9 cellular contexts compared by ENCODE assay signal in genomic region chr1:27418786-27419185, GRCh38. TPM values are rescaled to one million over a fixed set of nuclear protein-coding genes. Genes with fewer than 3 reads are reported as not detected.
DNase-seq lines count a peak whose midpoint lies in the region; ATAC-seq and TF ChIP-seq lines count a peak whose summit lies in the region.
"Had no signal": no experiment of that assay in that cellular context is flagged by ENCODE, and none has a peak within 500 bp of the region (broad histone marks: within the 10 kb centered on the region; RNA-seq: fewer than 3 reads in every experiment).

No MANE protein-coding gene starts in this region.

- H2AFZ ChIP-seq in mammary epithelial cell (ENCODE audit: low read depth, low read length), result no peak overlapping the region
- H2AFZ ChIP-seq in OCI-LY7 (ENCODE audit: low read length), result no peak overlapping the region

- H4K20me1 ChIP-seq in mammary epithelial cell (ENCODE audit: insufficient read depth, low read length) (no peaks in the 10 kb centered on the region), OCI-LY7 (ENCODE audit: insufficient read depth, low read length) (no peaks in the 10 kb centered on the region)

- no peaks in the 10 kb centered on the region for H3K27me3 ChIP-seq in CD4-positive, CD25-positive, alpha-beta regulatory T cell (ENCODE audit: control insufficient read depth, insufficient read depth, low read length)
- no peaks in the 10 kb centered on the region for H3K27me3 ChIP-seq in mammary epithelial cell (ENCODE audit: insufficient read depth, low read length)

- no peak for ATAC-seq in CD4-positive, CD25-positive, alpha-beta regulatory T cell (ENCODE audit: low read depth in 2 of 2)
- ATAC-seq in HG03439 (IDR thresholded peaks at IDR 0.05; ENCODE audit: unreplicated experiment), result peak; percentile 22
- no peak for ATAC-seq in naive thymus-derived CD8-positive, alpha-beta T cell
- no peak for ATAC-seq in GM18519 (IDR thresholded peaks at IDR 0.05; ENCODE audit: low FRiP score, unreplicated experiment)
- ATAC-seq: HCT116 had no signal

- H3K36me3 ChIP-seq in CD4-positive, CD25-positive, alpha-beta regulatory T cell (ENCODE audit: control insufficient read depth, insufficient read depth, low read length), result peaks cover 54% of the 10 kb centered on the region
- H3K36me3 ChIP-seq in mammary epithelial cell (ENCODE audit: insufficient read depth, low read length), result peaks cover 38% of the 10 kb centered on the region
- peaks cover 67% of the 10 kb centered on the region for H3K36me3 ChIP-seq in OCI-LY7 (ENCODE audit: insufficient read depth, low read length)

- CTCF ChIA-PET in mammary epithelial cell (lab: Charles Lee; ENCODE audit: low non-redundant PET) (interaction anchor here (0.7 kb wide), 1 partner anchor 246 kb away, joined by 9 read pairs; no protein-coding TSS in a partner anchor), OCI-LY7 (lab: Charles Lee; ENCODE audit: unreplicated experiment) (no interaction called here)

- H3K4me3 Mint-ChIP-seq in CD4-positive, CD25-positive, alpha-beta regulatory T cell, result peak overlapping the region in 1 of 4 donors; percentile 69
- no peak overlapping the region for H3K4me3 Mint-ChIP-seq in naive thymus-derived CD8-positive, alpha-beta T cell

- dilution Hi-C loops in mammary epithelial cell (cut with HindIII; ENCODE audit: low sequenced_read_pairs), result no loop called here

- peak overlapping the region; percentile 10 for H3K4me3 ChIP-seq in CD4-positive, CD25-positive, alpha-beta regulatory T cell (ENCODE audit: low read depth, low read length)
- H3K4me3 ChIP-seq in mammary epithelial cell (replicated peaks in 1 of 3; ENCODE audit: insufficient read depth in 1 of 3, low read depth in 2 of 3, low read length in 3 of 3) (no peak overlapping the region), OCI-LY7 (ENCODE audit: low read depth, low read length, poor library complexity, severe bottlenecking) (no peak overlapping the region)

- H3K9me2 ChIP-seq in OCI-LY7 (ENCODE audit: insufficient read depth, low read length), result no peaks in the 10 kb centered on the region

- no peaks in the 10 kb centered on the region for H3K27me3 Mint-ChIP-seq in CD4-positive, CD25-positive, alpha-beta regulatory T cell
- H3K27me3 Mint-ChIP-seq in naive thymus-derived CD8-positive, alpha-beta T cell, result no peaks in the 10 kb centered on the region

- H3K4me1 Mint-ChIP-seq in CD4-positive, CD25-positive, alpha-beta regulatory T cell, result peaks cover 27 to 66% (median 47%) of the 10 kb centered on the region in 4 donors
- H3K4me1 Mint-ChIP-seq in naive thymus-derived CD8-positive, alpha-beta T cell, result peaks cover 20 to 66% (median 48%) of the 10 kb centered on the region in 4 donors

- POLR2A ChIA-PET in naive thymus-derived CD8-positive, alpha-beta T cell (lab: Charles Lee), result no interaction called here
- POLR2A ChIA-PET in OCI-LY7 (lab: Charles Lee), result interaction anchor here (0.6 to 1.2 kb wide), 5 partner anchors 17 to 423 kb away, joined by 3 to 5 read pairs (median 3); no protein-coding TSS in a partner anchor

- H3K27ac Mint-ChIP-seq in CD4-positive, CD25-positive, alpha-beta regulatory T cell, result peak overlapping the region; percentile 88 to 91 (median 89)
- peak overlapping the region in 6 of 10 donors; percentile 2 to 81 (median 72) for H3K27ac Mint-ChIP-seq in naive thymus-derived CD8-positive, alpha-beta T cell

- H3K36me3 Mint-ChIP-seq in CD4-positive, CD25-positive, alpha-beta regulatory T cell, result peaks cover 40% of the 10 kb centered on the region
- H3K36me3 Mint-ChIP-seq in naive thymus-derived CD8-positive, alpha-beta T cell, result peaks cover 14 to 54% (median 18%) of the 10 kb centered on the region in 3 donors

- H3K9me3 ChIP-seq in CD4-positive, CD25-positive, alpha-beta regulatory T cell (ENCODE audit: control insufficient read depth in 2 of 2, low read length in 2 of 2), result no peaks in the 10 kb centered on the region
- H3K9me3 ChIP-seq in mammary epithelial cell (replicated peaks; ENCODE audit: insufficient read depth, low read length) (no peaks in the 10 kb centered on the region), OCI-LY7 (ENCODE audit: low read length) (no peaks in the 10 kb centered on the region)

- peak overlapping the region; percentile 48 for H3K9ac ChIP-seq in mammary epithelial cell (ENCODE audit: insufficient read depth, low read length)

- BruUV-seq in mammary epithelial cell (replicated peaks; lab: Mats Ljungman, UMichigan), result no TSS peak
- no TSS peak for BruUV-seq in OCI-LY7 (replicated peaks; lab: Mats Ljungman, UMichigan)

- TF ChIP-seq CTCF in mammary epithelial cell (conservative IDR thresholded peaks at IDR 0.05 in 1 of 2, IDR thresholded peaks at IDR 0.05 in 1 of 2; ENCODE audit: extremely low read depth in 1 of 2, insufficient read depth in 1 of 2, low read depth in 1 of 2, low read length in 2 of 2) (no peak), OCI-LY7 (conservative IDR thresholded peaks at IDR 0.05; ENCODE audit: low read length) (no peak)

- in situ Hi-C loops in mammary epithelial cell (cut with MboI; ENCODE audit: low sequenced_read_pairs in 2 of 2), result no loop called here

- 70% methylated on average over 3 of the region's 6 CpGs for WGBS in mammary epithelial cell (ENCODE audit: low coverage, missing lambda C conversion rate)

- H3K9me3 Mint-ChIP-seq in CD4-positive, CD25-positive, alpha-beta regulatory T cell, result no peaks in the 10 kb centered on the region
- H3K9me3 Mint-ChIP-seq in naive thymus-derived CD8-positive, alpha-beta T cell, result no peaks in the 10 kb centered on the region

- peak overlapping the region; percentile 49 for H3K27ac ChIP-seq in CD4-positive, CD25-positive, alpha-beta regulatory T cell (ENCODE audit: insufficient read depth, low read length, poor library complexity, severe bottlenecking)
- H3K27ac ChIP-seq in mammary epithelial cell (ENCODE audit: insufficient read depth, low read depth, low read length), result peak overlapping the region; percentile 72
- H3K27ac ChIP-seq in OCI-LY7 (ENCODE audit: low read depth, low read length, poor library complexity, severe bottlenecking), result no peak overlapping the region

- intact Hi-C loops in mammary epithelial cell (cut with micrococcal nuclease), result loop anchor here (5.0 kb wide), 2 partner anchors 124 to 244 kb away; no protein-coding TSS in a partner anchor
- intact Hi-C loops in OCI-LY7 (cut with micrococcal nuclease; ENCODE audit: unreplicated experiment), result loop anchor here (5.0 kb wide), 2 partner anchors 109 to 184 kb away; partner anchors contain the start of gene AHDC1

- no peak overlapping the region for H3K4me2 ChIP-seq in mammary epithelial cell (ENCODE audit: insufficient read depth, low read depth, low read length)
- H3K4me2 ChIP-seq in OCI-LY7 (ENCODE audit: low read length), result no peak overlapping the region; the same call in 1 of the 2 replicates

- H3K4me1 ChIP-seq in CD4-positive, CD25-positive, alpha-beta regulatory T cell (ENCODE audit: control insufficient read depth, insufficient read depth, low read length, poor library complexity, severe bottlenecking), result peaks cover 35% of the 10 kb centered on the region
- H3K4me1 ChIP-seq in mammary epithelial cell (ENCODE audit: insufficient read depth, low read length) (peaks cover 40% of the 10 kb centered on the region), OCI-LY7 (ENCODE audit: insufficient read depth, low read length, poor library complexity, severe bottlenecking) (peaks cover 34% of the 10 kb centered on the region)

- peaks cover 70% of the 10 kb centered on the region for H3K79me2 ChIP-seq in mammary epithelial cell (ENCODE audit: insufficient read depth, low read length)
- H3K79me2 ChIP-seq in OCI-LY7 (ENCODE audit: insufficient read depth, low read depth, low read length), result peaks cover 8% of the 10 kb centered on the region; the same call in 1 of the 2 replicates

- DNase-seq in CD4-positive, CD25-positive, alpha-beta regulatory T cell, result no peak
- DNase-seq in mammary epithelial cell (no peak), SIG-M5 treated with dmso at 0.1 percent for 504 hours (lab: John Stamatoyannopoulos, UW; ENCODE audit: unreplicated experiment) (no peak), OCI-LY7 (ENCODE audit: low spot score) (no peak), islet precursor cell (no peak)
- DNase-seq in naive thymus-derived CD8-positive, alpha-beta T cell, result no peak

RNA-seq across cellular contexts. Expression of gene GPR3, which starts 26.4 kb away (rescaled TPM):
- total RNA-seq in CD4-positive, CD25-positive, alpha-beta regulatory T cell, result 0.47 TPM
- polyA plus RNA-seq in CD4-positive, CD25-positive, alpha-beta regulatory T cell, result under 1 TPM in 2 of 4 donors, not detected in 2; 0.07 to 0.21 TPM
- 1 to 10 TPM in 1 of 2 donors, under 1 TPM in 1; 0.50 to 2.3 TPM for total RNA-seq in mammary epithelial cell
- polyA plus RNA-seq in mammary epithelial cell, result 3.1 TPM
- not detected for polyA minus RNA-seq in mammary epithelial cell
- total RNA-seq in naive thymus-derived CD8-positive, alpha-beta T cell, result not detected
- under 1 TPM in 2 of 3 donors, not detected in 1; 0.10 to 0.28 TPM for polyA plus RNA-seq in naive thymus-derived CD8-positive, alpha-beta T cell
- 0.21 and 0.32 TPM in 2 replicates for total RNA-seq in OCI-LY7 (2014; rRNA removed; shearing (Covaris generic))
- total RNA-seq in OCI-LY7 (2022), result 0.22 and 0.25 TPM in 2 replicates

RNA-seq across cellular contexts. Expression of gene CD164L2, which starts 35.7 kb away (rescaled TPM):
- not detected for total RNA-seq in CD4-positive, CD25-positive, alpha-beta regulatory T cell
- not detected for polyA plus RNA-seq in CD4-positive, CD25-positive, alpha-beta regulatory T cell
- total RNA-seq in mammary epithelial cell, result 1 to 10 TPM; 1.7 to 2.7 TPM
- polyA plus RNA-seq in mammary epithelial cell, result 1.4 TPM
- polyA minus RNA-seq in mammary epithelial cell, result 8.2 TPM
- not detected for total RNA-seq in naive thymus-derived CD8-positive, alpha-beta T cell
- under 1 TPM in 1 of 3 donors, not detected in 2; 0.17 TPM for polyA plus RNA-seq in naive thymus-derived CD8-positive, alpha-beta T cell
- total RNA-seq in OCI-LY7 (2014; rRNA removed; shearing (Covaris generic)), result 0.13 TPM in 1 of 2 replicates, not detected in the other
- not detected in 2 replicates for total RNA-seq in OCI-LY7 (2022)

RNA-seq across cellular contexts. Expression of gene FCN3, which starts 44.2 kb away (rescaled TPM):
- not detected for total RNA-seq in CD4-positive, CD25-positive, alpha-beta regulatory T cell
- polyA plus RNA-seq in CD4-positive, CD25-positive, alpha-beta regulatory T cell, result not detected
- total RNA-seq in mammary epithelial cell (not detected), OCI-LY7 (2022) (not detected in 2 replicates)
- not detected for polyA plus RNA-seq in mammary epithelial cell
- not detected for polyA minus RNA-seq in mammary epithelial cell
- not detected for total RNA-seq in naive thymus-derived CD8-positive, alpha-beta T cell
- polyA plus RNA-seq in naive thymus-derived CD8-positive, alpha-beta T cell, result not detected
- total RNA-seq in OCI-LY7 (2014; rRNA removed; shearing (Covaris generic)), result not detected in 2 replicates

RNA-seq across cellular contexts. Expression of gene MAP3K6, which starts 52.0 kb away (rescaled TPM):
- total RNA-seq in CD4-positive, CD25-positive, alpha-beta regulatory T cell, result 4.5 TPM
- polyA plus RNA-seq in CD4-positive, CD25-positive, alpha-beta regulatory T cell, result 1 to 10 TPM; 3.8 to 8.3 (median 6.2) TPM
- total RNA-seq in mammary epithelial cell (10 to 100 TPM; 38.8 to 46.1 TPM), OCI-LY7 (2022) (8.0 and 11.3 TPM in 2 replicates)
- polyA plus RNA-seq in mammary epithelial cell, result 22.5 TPM
- polyA minus RNA-seq in mammary epithelial cell, result 20.7 TPM
- total RNA-seq in naive thymus-derived CD8-positive, alpha-beta T cell, result 10 to 100 TPM; 10.1 to 11.6 TPM
- polyA plus RNA-seq in naive thymus-derived CD8-positive, alpha-beta T cell, result 1 to 10 TPM; 1.7 to 6.0 (median 3.0) TPM
- 5.9 and 10.0 TPM in 2 replicates for total RNA-seq in OCI-LY7 (2014; rRNA removed; shearing (Covaris generic))
